In the genomic region with DNA sequence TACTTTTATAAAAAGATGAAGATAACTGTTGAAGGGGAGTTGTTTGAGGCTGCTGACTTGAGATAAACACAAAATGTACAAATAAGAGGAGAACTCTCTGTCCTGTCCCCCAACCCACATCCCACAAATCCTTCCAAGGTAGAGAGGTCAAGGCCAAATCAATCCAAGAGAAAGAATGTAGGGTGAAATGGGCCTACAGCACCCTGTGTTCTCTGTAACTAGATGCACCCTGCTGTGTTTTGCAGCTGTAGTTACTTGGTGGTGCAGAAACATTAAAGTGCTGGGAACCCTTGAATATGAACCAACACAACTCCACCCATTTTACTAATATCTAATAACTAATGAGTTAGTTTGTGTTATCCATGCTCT, we compare ENCODE assay signal across 14 cellular contexts. TPM values are rescaled to one million over a fixed set of nuclear protein-coding genes. Genes with fewer than 3 reads are reported as not detected.
DNase-seq lines count a peak whose midpoint lies in the region; TF ChIP-seq lines count a peak whose summit lies in the region.
"Had no signal": no experiment of that assay in that cellular context is flagged by ENCODE, and none has a peak within 500 bp of the region (broad histone marks: within the 10 kb centered on the region; RNA-seq: fewer than 3 reads in every experiment).

No MANE protein-coding gene starts in this region.

- intact Hi-C loops in Caco-2 (cut with micrococcal nuclease; ENCODE audit: unreplicated experiment) (no loop called here), breast epithelium (cut with DNase I; ENCODE audit: low total_unique reads) (no loop called here), esophagus muscularis mucosa (cut with DNase I) (no loop called here)

- H4K20me1 ChIP-seq in Karpas-422 (ENCODE audit: insufficient read depth, low read depth, low read length) = no peaks in the 10 kb centered on the region

- H3K27me3 Mint-ChIP-seq in Caco-2 (ENCODE audit: insufficient read depth, unreplicated experiment) (no peaks in the 10 kb centered on the region), osteocyte (ENCODE audit: unreplicated experiment) (no peaks in the 10 kb centered on the region)
- peaks cover 67% of the 10 kb centered on the region for H3K27me3 Mint-ChIP-seq in activated naive CD4-positive, alpha-beta T cell treated with anti-CD3 and anti-CD28 coated beads, Interleukin-2, amount 10 ng/mL, durations not matched to agents 7 days and 5 days
- H3K27me3 Mint-ChIP-seq: IgD-negative memory B cell had no signal

- H3K36me3 ChIP-seq in Caco-2 (ENCODE audit: control insufficient read depth, insufficient read depth, low read length) (no peaks in the 10 kb centered on the region), Karpas-422 (ENCODE audit: insufficient read depth, low read length) (no peaks in the 10 kb centered on the region), breast epithelium (no peaks in the 10 kb centered on the region), esophagus muscularis mucosa (no peaks in the 10 kb centered on the region)

- TF ChIP-seq CTCF in Caco-2 (IDR thresholded peaks at IDR 0.05; ENCODE audit: insufficient read depth in 1 of 2, low read depth in 1 of 2, low read length in 1 of 2, severe bottlenecking in 1 of 2, unreplicated experiment in 1 of 2) (no peak), choroid plexus epithelial cell (conservative IDR thresholded peaks at IDR 0.05; ENCODE audit: low read depth, low read length) (no peak), osteocyte (IDR thresholded peaks at IDR 0.05) (no peak), breast epithelium (IDR thresholded peaks at IDR 0.05) (no peak), esophagus muscularis mucosa (IDR thresholded peaks at IDR 0.05) (no peak)

- H3K4me3 ChIP-seq in Caco-2 (ENCODE audit: low read depth, low read length) = no peak overlapping the region
- no peak overlapping the region for H3K4me3 ChIP-seq in Karpas-422 (ENCODE audit: low read length)
- no peak overlapping the region for H3K4me3 ChIP-seq in choroid plexus epithelial cell (ENCODE audit: low read depth, low read length)
- no peak overlapping the region for H3K4me3 ChIP-seq in breast epithelium
- no peak overlapping the region for H3K4me3 ChIP-seq in esophagus muscularis mucosa

- no peak for DNase-seq in Caco-2
- peak; percentile 22 for DNase-seq in Karpas-422
- peak; percentile 89 for DNase-seq in choroid plexus epithelial cell (ENCODE audit: low read depth)
- DNase-seq in osteocyte (ENCODE audit: extremely low spot score, unreplicated experiment) = no peak
- no peak for DNase-seq in breast epithelium (ENCODE audit: low spot score in 2 of 2)
- DNase-seq in activated naive CD4-positive, alpha-beta T cell treated with anti-CD3 and anti-CD28 coated beads, Interleukin-2, amount 10 ng/mL, durations not matched to agents 7 days and 5 days = no peak
- DNase-seq in esophagus muscularis mucosa (ENCODE audit: extremely low spot score) = no peak
- DNase-seq: CD8-positive, alpha-beta T cell; NCI-H1436; NCI-H2081 treated with DMSO at 0.1 percent for 48 hours; NCI-H2227 treated with DMSO at 0.1 percent for 48 hours; PC-3 had no signal

- no TSS peak for BruUV-seq in Caco-2 (replicated peaks; lab: Mats Ljungman, UMichigan)

- H3K27ac Mint-ChIP-seq in Caco-2 (ENCODE audit: unreplicated experiment) (peak overlapping the region; percentile 18), osteocyte (ENCODE audit: unreplicated experiment) (peak overlapping the region; percentile 91)
- no peak overlapping the region for H3K27ac Mint-ChIP-seq in activated naive CD4-positive, alpha-beta T cell treated with anti-CD3 and anti-CD28 coated beads, Interleukin-2, amount 10 ng/mL, durations not matched to agents 7 days and 5 days
- H3K27ac Mint-ChIP-seq: CD8-positive, alpha-beta T cell had no signal

- H3K4me1 Mint-ChIP-seq in Caco-2 (ENCODE audit: low read depth, unreplicated experiment) (peaks cover 20% of the 10 kb centered on the region), osteocyte (ENCODE audit: unreplicated experiment) (peaks cover 48% of the 10 kb centered on the region)
- peaks cover 14% of the 10 kb centered on the region for H3K4me1 Mint-ChIP-seq in activated naive CD4-positive, alpha-beta T cell treated with anti-CD3 and anti-CD28 coated beads, Interleukin-2, amount 10 ng/mL, durations not matched to agents 7 days and 5 days

- POLR2A ChIA-PET in Caco-2 (lab: Charles Lee) = no interaction called here

- TF ChIP-seq POLR2A in breast epithelium (IDR thresholded peaks at IDR 0.05) = no peak
- TF ChIP-seq POLR2A in esophagus muscularis mucosa (IDR thresholded peaks at IDR 0.05; ENCODE audit: low read depth) = no peak

- no peak overlapping the region for H3K27ac ChIP-seq in Karpas-422 (ENCODE audit: low read length)
- no peak overlapping the region for H3K27ac ChIP-seq in breast epithelium
- H3K27ac ChIP-seq in esophagus muscularis mucosa (replicated peaks in 1 of 4) = no peak overlapping the region

- H3K4me1 ChIP-seq in Caco-2 = peaks cover 15% of the 10 kb centered on the region
- peaks cover 10% of the 10 kb centered on the region for H3K4me1 ChIP-seq in Karpas-422 (ENCODE audit: low read length)
- H3K4me1 ChIP-seq in breast epithelium = no peaks in the 10 kb centered on the region
- H3K4me1 ChIP-seq in esophagus muscularis mucosa = peaks cover 13 to 42% (median 29%) of the 10 kb centered on the region in 4 donors

- H3K36me3 Mint-ChIP-seq in Caco-2 (ENCODE audit: insufficient read depth, unreplicated experiment) (peaks cover 13% of the 10 kb centered on the region), osteocyte (ENCODE audit: unreplicated experiment) (peaks cover 10% of the 10 kb centered on the region)
- no peaks in the 10 kb centered on the region for H3K36me3 Mint-ChIP-seq in activated naive CD4-positive, alpha-beta T cell treated with anti-CD3 and anti-CD28 coated beads, Interleukin-2, amount 10 ng/mL, durations not matched to agents 7 days and 5 days
- H3K36me3 Mint-ChIP-seq: CD8-positive, alpha-beta T cell; IgD-negative memory B cell had no signal

- H3K4me3 Mint-ChIP-seq in Caco-2 (ENCODE audit: unreplicated experiment) = no peak overlapping the region
- no peak overlapping the region for H3K4me3 Mint-ChIP-seq in osteocyte (ENCODE audit: unreplicated experiment)
- no peak overlapping the region for H3K4me3 Mint-ChIP-seq in activated naive CD4-positive, alpha-beta T cell treated with anti-CD3 and anti-CD28 coated beads, Interleukin-2, amount 10 ng/mL, durations not matched to agents 7 days and 5 days

- TF ChIP-seq EP300 in esophagus muscularis mucosa (IDR thresholded peaks at IDR 0.05) = no peak

- H3K9ac ChIP-seq in Karpas-422 (ENCODE audit: low read length) = no peak overlapping the region

- H3K27me3 ChIP-seq in Caco-2 (replicated peaks; ENCODE audit: control insufficient read depth, insufficient read depth, low read length) (no peaks in the 10 kb centered on the region), Karpas-422 (ENCODE audit: low read length) (no peaks in the 10 kb centered on the region), breast epithelium (no peaks in the 10 kb centered on the region), esophagus muscularis mucosa (no peaks in the 10 kb centered on the region)

- no peaks in the 10 kb centered on the region for H3K9me2 ChIP-seq in Karpas-422 (replicated peaks; ENCODE audit: insufficient read depth, low read length)

- no peak overlapping the region for H3K4me2 ChIP-seq in Karpas-422 (ENCODE audit: low read depth, low read length, poor library complexity, severe bottlenecking)

- H3K9me3 ChIP-seq in Caco-2 = no peaks in the 10 kb centered on the region
- no peaks in the 10 kb centered on the region for H3K9me3 ChIP-seq in Karpas-422 (ENCODE audit: low read length)
- H3K9me3 ChIP-seq in breast epithelium = no peaks in the 10 kb centered on the region
- no peaks in the 10 kb centered on the region for H3K9me3 ChIP-seq in esophagus muscularis mucosa

- H3K79me2 ChIP-seq in Karpas-422 (ENCODE audit: low read length) = no peaks in the 10 kb centered on the region

- no peaks in the 10 kb centered on the region for H3K9me3 Mint-ChIP-seq in Caco-2 (ENCODE audit: unreplicated experiment)
- no peaks in the 10 kb centered on the region for H3K9me3 Mint-ChIP-seq in osteocyte (ENCODE audit: unreplicated experiment)
- no peaks in the 10 kb centered on the region for H3K9me3 Mint-ChIP-seq in activated naive CD4-positive, alpha-beta T cell treated with anti-CD3 and anti-CD28 coated beads, Interleukin-2, amount 10 ng/mL, durations not matched to agents 7 days and 5 days
- H3K9me3 Mint-ChIP-seq: CD8-positive, alpha-beta T cell; H9; IgD-negative memory B cell had no signal

- CTCF ChIA-PET in Caco-2 (lab: Charles Lee) = no interaction called here
- CTCF ChIA-PET in activated naive CD4-positive, alpha-beta T cell treated with anti-CD3 and anti-CD28 coated beads, Interleukin-2, amount 10 ng/mL, durations not matched to agents 7 days and 5 days (lab: Charles Lee) = no interaction called here

- no peak overlapping the region for H2AFZ ChIP-seq in Karpas-422 (ENCODE audit: low read length)

RNA-seq across cellular contexts. Expression of a gene that starts 2.0 kb away (rescaled TPM):
- total RNA-seq in Caco-2 (2022) (44.0 and 49.7 TPM in 2 replicates), osteocyte (110 and 113 TPM in 2 replicates), breast epithelium (10 to 100 TPM; 36.8 to 61.8 (median 41.3) TPM), esophagus muscularis mucosa (10 to 100 TPM; 24.1 to 40.9 (median 28.1) TPM)
- total RNA-seq in Karpas-422 (2014; rRNA removed; shearing (Covaris generic); ENCODE audit: low replicate concordance) = 4.7 and 4.8 TPM in 2 replicates

Comparison
In these comparisons a context has a peak if more than half of its experiments do, and no peak if none do; other contexts are left out.
1. DNase-seq: peak in Karpas-422 (single experiment) and choroid plexus epithelial cell (single experiment); none in Caco-2 (0 of 2), osteocyte (single experiment), breast epithelium (0 of 2), activated naive CD4-positive, alpha-beta T cell treated with anti-CD3 and anti-CD28 coated beads, Interleukin-2, amount 10 ng/mL, durations not matched to agents 7 days and 5 days (single experiment) and esophagus muscularis mucosa (single experiment).